ENCODE assay signal across 12 cellular contexts in genomic region chr7:134854816-134855215, GRCh38.
DNase-seq lines count a peak whose midpoint lies in the region; ATAC-seq and TF ChIP-seq lines count a peak whose summit lies in the region.
"Had no signal": no experiment of that assay in that cellular context is flagged by ENCODE, and none has a peak within 500 bp of the region (broad histone marks: within the 10 kb centered on the region; RNA-seq: fewer than 3 reads in every experiment).

No MANE protein-coding gene starts in this region.

- peak overlapping the region; percentile 20 for H3K4me3 Mint-ChIP-seq in T-helper 2 cell treated with Interferon-gamma antibody and Interleukin-4, amounts not matched to agents 5 μg/mL and 100 μg/mL, for 36 hours

- H3K9ac ChIP-seq in skeletal muscle tissue (ENCODE audit: low read depth in 1 of 3, low read length in 3 of 3), result no peak overlapping the region

- peaks cover 22% of the 10 kb centered on the region for H3K36me3 Mint-ChIP-seq in T-helper 2 cell treated with Interferon-gamma antibody and Interleukin-4, amounts not matched to agents 5 μg/mL and 100 μg/mL, for 36 hours (ENCODE audit: low read depth)

- H3K4me3 ChIP-seq in skeletal muscle tissue (ENCODE audit: low read length in 3 of 3), result no peak overlapping the region
- H3K4me3 ChIP-seq: lung had no signal

- H3K4me1 ChIP-seq in skeletal muscle tissue (ENCODE audit: control insufficient read depth in 3 of 3, insufficient read depth in 3 of 3, low read length in 3 of 3), result peaks cover 8 to 19% (median 12%) of the 10 kb centered on the region in 3 donors

- no peaks in the 10 kb centered on the region for H3K27me3 ChIP-seq in skeletal muscle tissue (ENCODE audit: control insufficient read depth in 3 of 3, insufficient read depth in 3 of 3, low read length in 3 of 3)

- H3K9me3 Mint-ChIP-seq in T-helper 2 cell treated with Interferon-gamma antibody and Interleukin-4, amounts not matched to agents 5 μg/mL and 100 μg/mL, for 36 hours, result peaks cover 10% of the 10 kb centered on the region

- no peak for DNase-seq in T-helper 2 cell treated with Interferon-gamma antibody and Interleukin-4, amounts not matched to agents 5 μg/mL and 100 μg/mL, for 36 hours (ENCODE audit: low spot score)
- DNase-seq in T-helper 2 cell (no peak), fibroblast of gingiva (ENCODE audit: low read depth) (peak; percentile 22), NCI-H345 (lab: John Stamatoyannopoulos, UW) (no peak)
- DNase-seq in activated CD8-positive, alpha-beta memory T cell treated with anti-CD3 and anti-CD28 coated beads for 24 hours, result no peak
- DNase-seq: amniotic stem cell, GDM1, NCI-H187 treated with DMSO at 0.1 percent for 48 hours had no signal

- peak overlapping the region; percentile 29 for H3K27ac ChIP-seq in skeletal muscle tissue (ENCODE audit: low read depth, low read length)

- peak overlapping the region; percentile 26 for H3K27ac Mint-ChIP-seq in T-helper 2 cell treated with Interferon-gamma antibody and Interleukin-4, amounts not matched to agents 5 μg/mL and 100 μg/mL, for 36 hours

- H3K9me3 ChIP-seq in skeletal muscle tissue (ENCODE audit: control insufficient read depth in 3 of 3, low read length in 3 of 3), result peaks cover 0 to 1% (median 0%) of the 10 kb centered on the region in 3 donors

- H3K4me1 Mint-ChIP-seq in T-helper 2 cell treated with Interferon-gamma antibody and Interleukin-4, amounts not matched to agents 5 μg/mL and 100 μg/mL, for 36 hours (ENCODE audit: low read depth), result peaks cover 32% of the 10 kb centered on the region

- peaks cover 0 to 2% (median 0%) of the 10 kb centered on the region in 3 donors for H3K36me3 ChIP-seq in skeletal muscle tissue (ENCODE audit: control insufficient read depth in 3 of 3, insufficient read depth in 3 of 3, low read length in 3 of 3)

- ATAC-seq in HG02981 (IDR thresholded peaks at IDR 0.05; ENCODE audit: unreplicated experiment), result no peak

- H3K27me3 Mint-ChIP-seq in T-helper 2 cell treated with Interferon-gamma antibody and Interleukin-4, amounts not matched to agents 5 μg/mL and 100 μg/mL, for 36 hours (ENCODE audit: low read depth), result no peaks in the 10 kb centered on the region

TF ChIP-seq in PFSK-1, 5 proteins besides CTCF, POLR2A, EP300 and RAD21:
- no peak for TF ChIP-seq FOXP2 (optimal IDR thresholded peaks at IDR 0.05; ENCODE audit: borderline replicate concordance, extremely low read depth, extremely low read length, insufficient read depth)
- 0 out of 2 replicates have a peak, but pooled peaks have one; percentile 36 for TF ChIP-seq POLR2AphosphoS5 (IDR thresholded peaks at IDR 0.05; ENCODE audit: low read depth, low read length)
- 0 out of 2 replicates have a peak, but pooled peaks have one; percentile 37 for TF ChIP-seq SIN3A (IDR thresholded peaks at IDR 0.05; ENCODE audit: borderline replicate concordance, insufficient read depth, low read length)
- 0 out of 4 replicates have a peak, but pooled peaks of 1 of the 2 experiments have one; percentile 35 for TF ChIP-seq REST (IDR thresholded peaks at IDR 0.05; ENCODE audit: insufficient read depth in 1 of 2, low read depth in 2 of 2, low read length in 2 of 2)
- no peak for TF ChIP-seq TAF1 (IDR thresholded peaks at IDR 0.05; ENCODE audit: borderline replicate concordance, insufficient read depth, low read length)
TF ChIP-seq in PFSK-1: peak in this region for 3.
